ENCODE assay signal across 8 cellular contexts in genomic region chr4:82899339-82899738, GRCh38. TPM values are rescaled to one million over a fixed set of nuclear protein-coding genes. Genes with fewer than 3 reads are reported as not detected.
A peak's percentile ranks its signal among the peaks of the same experiment; 100 is the strongest.
DNase-seq lines count a peak whose midpoint lies in the region; ATAC-seq and TF ChIP-seq lines count a peak whose summit lies in the region.

No MANE protein-coding gene starts in this region.

- no peak overlapping the region for H3K27ac Mint-ChIP-seq in immature natural killer cell
- no peak overlapping the region for H3K27ac Mint-ChIP-seq in activated naive CD4-positive, alpha-beta T cell treated with anti-CD3 and anti-CD28 coated beads, Interleukin-2, amount 50 U/mL, for 72 hours
- H3K27ac Mint-ChIP-seq in osteocyte (ENCODE audit: unreplicated experiment) = no peak overlapping the region

- H3K36me3 Mint-ChIP-seq in immature natural killer cell = peaks cover 8 to 14% (median 9%) of the 10 kb centered on the region in 3 donors
- H3K36me3 Mint-ChIP-seq in activated naive CD4-positive, alpha-beta T cell treated with anti-CD3 and anti-CD28 coated beads, Interleukin-2, amount 50 U/mL, for 72 hours = peaks cover 11 to 22% of the 10 kb centered on the region in 2 donors
- peaks cover 14% of the 10 kb centered on the region for H3K36me3 Mint-ChIP-seq in osteocyte (ENCODE audit: unreplicated experiment)

- H3K27me3 ChIP-seq in BJ (ENCODE audit: control insufficient read depth, insufficient read depth, low read length) (no peaks in the 10 kb centered on the region), endocrine pancreas (ENCODE audit: control insufficient read depth, insufficient read depth, low read length) (no peaks in the 10 kb centered on the region), neuron (ENCODE audit: insufficient read depth, low read length) (no peaks in the 10 kb centered on the region)

- ATAC-seq in activated naive CD4-positive, alpha-beta T cell treated with anti-CD3 and anti-CD28 coated beads, Interleukin-2, amount 50 U/mL, for 72 hours = no peak

- H3K27me3 Mint-ChIP-seq in immature natural killer cell (ENCODE audit: low read depth in 3 of 3) (peaks cover 0 to 3% (median 2%) of the 10 kb centered on the region in 3 donors), osteocyte (ENCODE audit: unreplicated experiment) (no peaks in the 10 kb centered on the region)

- H3K4me3 ChIP-seq in BJ (ENCODE audit: low read depth, low read length) (peak overlapping the region; percentile 68), LNCaP clone FGC (ENCODE audit: low read depth, low read length) (peak overlapping the region; percentile 79), endocrine pancreas (ENCODE audit: control insufficient read depth, insufficient read depth, low read length) (peak overlapping the region; percentile 97), neuron (ENCODE audit: low read length) (peak overlapping the region; percentile 65)

- CTCF ChIA-PET in BJ (lab: Yijun Ruan, JAX) = interaction anchor here (0.7 to 1.3 kb wide), 3 partner anchors 10 to 58 kb away, joined by 3 read pairs; no protein-coding TSS in a partner anchor

- H2AFZ ChIP-seq in neuron (ENCODE audit: low read depth, low read length) = no peak overlapping the region

- H3K36me3 ChIP-seq in BJ (ENCODE audit: control insufficient read depth, insufficient read depth, low read length) (no peaks in the 10 kb centered on the region; the same call in 1 of the 2 replicates), endocrine pancreas (ENCODE audit: control insufficient read depth, insufficient read depth, low read length) (no peaks in the 10 kb centered on the region), neuron (ENCODE audit: insufficient read depth, low read length) (peaks cover 32% of the 10 kb centered on the region)

- H3K4me3 Mint-ChIP-seq in immature natural killer cell = no peak overlapping the region
- no peak overlapping the region for H3K4me3 Mint-ChIP-seq in osteocyte (ENCODE audit: unreplicated experiment)

- TF ChIP-seq CTCF in BJ (IDR thresholded peaks at IDR 0.05; ENCODE audit: insufficient read depth, low read depth, low read length) (no peak), LNCaP clone FGC (IDR thresholded peaks at IDR 0.05; ENCODE audit: control insufficient read depth, extremely low read depth, insufficient read depth) (no peak), osteocyte (IDR thresholded peaks at IDR 0.05) (no peak)

- peak overlapping the region; percentile 85 for H3K9ac ChIP-seq in endocrine pancreas (ENCODE audit: control insufficient read depth, insufficient read depth, low read length)

- POLR2A ChIA-PET in BJ (lab: Charles Lee) = interaction anchor here (0.6 to 1.9 kb wide), 2 partner anchors 10 to 136 kb away, joined by 6 to 15 read pairs; partner anchors contain the start of gene COPS4

- H3K4me1 Mint-ChIP-seq in immature natural killer cell (peaks cover 3 to 18% of the 10 kb centered on the region in 2 donors), osteocyte (ENCODE audit: unreplicated experiment) (peaks cover 33% of the 10 kb centered on the region)

- H3K4me1 ChIP-seq in endocrine pancreas (ENCODE audit: control insufficient read depth, insufficient read depth, low read length) = peaks cover 6% of the 10 kb centered on the region
- peaks cover 23% of the 10 kb centered on the region for H3K4me1 ChIP-seq in neuron (ENCODE audit: insufficient read depth, low read length)

- DNase-seq in BJ (ENCODE audit: low read depth) = no peak
- no peak for DNase-seq in LNCaP clone FGC (ENCODE audit: low read depth)
- DNase-seq in immature natural killer cell = no peak
- no peak for DNase-seq in LoVo (ENCODE audit: low spot score)
- no peak for DNase-seq in activated naive CD4-positive, alpha-beta T cell treated with anti-CD3 and anti-CD28 coated beads, Interleukin-2, amount 50 U/mL, for 72 hours (ENCODE audit: low spot score in 2 of 2)
- DNase-seq in osteocyte (ENCODE audit: extremely low spot score, unreplicated experiment) = no peak

- H3K9me3 Mint-ChIP-seq in immature natural killer cell (no peaks in the 10 kb centered on the region), osteocyte (ENCODE audit: unreplicated experiment) (no peaks in the 10 kb centered on the region)
- no peaks in the 10 kb centered on the region for H3K9me3 Mint-ChIP-seq in activated naive CD4-positive, alpha-beta T cell treated with anti-CD3 and anti-CD28 coated beads, Interleukin-2, amount 50 U/mL, for 72 hours

- no peaks in the 10 kb centered on the region for H3K9me3 ChIP-seq in endocrine pancreas (ENCODE audit: control insufficient read depth, low read length)
- H3K9me3 ChIP-seq in neuron (ENCODE audit: low read length) = no peaks in the 10 kb centered on the region

RNA-seq across cellular contexts. Expression of gene THAP9, which starts 1.2 kb away (rescaled TPM):
- polyA plus RNA-seq in BJ (2011; rRNA removed) (1.8 and 2.8 TPM in 2 replicates), immature natural killer cell (1 to 10 TPM; 1.5 to 4.2 (median 2.1) TPM)
- 1.5 and 3.4 TPM in 2 replicates for polyA minus RNA-seq in BJ (2011; rRNA and poly(A)+ RNA removed)
- 1 to 10 TPM; 2.3 to 6.7 TPM for total RNA-seq in activated naive CD4-positive, alpha-beta T cell treated with anti-CD3 and anti-CD28 coated beads, Interleukin-2, amount 50 U/mL, for 72 hours
- 4.9 and 6.2 TPM in 2 replicates for total RNA-seq in osteocyte

RNA-seq across cellular contexts. Expression of gene SEC31A, which starts 8.4 kb away (rescaled TPM):
- polyA plus RNA-seq in BJ (2011; rRNA removed) = 404 and 451 TPM in 2 replicates
- 205 and 291 TPM in 2 replicates for polyA minus RNA-seq in BJ (2011; rRNA and poly(A)+ RNA removed)
- 100 to 1,000 TPM; 109 to 150 (median 147) TPM for polyA plus RNA-seq in immature natural killer cell
- 100 to 1,000 TPM in 1 of 2 donors, 10 to 100 TPM in 1; 93.9 to 124 TPM for total RNA-seq in activated naive CD4-positive, alpha-beta T cell treated with anti-CD3 and anti-CD28 coated beads, Interleukin-2, amount 50 U/mL, for 72 hours
- 360 and 377 TPM in 2 replicates for total RNA-seq in osteocyte
